In the genomic region with DNA sequence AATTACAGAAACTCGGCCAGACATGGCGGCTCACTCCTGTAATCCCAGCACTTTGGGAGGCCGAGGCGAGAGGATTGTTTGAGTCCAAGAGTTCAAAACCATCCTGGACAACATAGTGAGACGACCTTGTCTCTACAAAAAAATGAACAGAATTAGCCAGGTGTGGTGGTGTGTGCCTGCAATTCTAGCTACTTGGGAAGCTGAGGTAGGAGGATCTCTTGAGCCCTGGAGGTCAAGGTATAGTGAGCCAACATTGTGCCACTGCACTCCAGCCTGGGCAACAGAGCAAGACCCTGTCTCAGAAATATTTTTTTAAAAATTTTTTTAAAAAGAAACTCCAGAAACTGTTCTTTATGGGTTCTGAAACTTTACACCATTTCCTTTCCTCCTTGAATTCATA, we compare ENCODE assay signal across 19 cellular contexts.
"Had no signal": no experiment of that assay in that cellular context is flagged by ENCODE, and none has a peak within 500 bp of the region (broad histone marks: within the 10 kb centered on the region; RNA-seq: fewer than 3 reads in every experiment).

No MANE protein-coding gene starts in this region.

- H3K27me3 ChIP-seq: adrenal gland had no signal

- H3K27ac Mint-ChIP-seq: activated CD4-positive, alpha-beta T cell treated with anti-CD3 and anti-CD28 coated beads for 36 hours; activated naive CD8-positive, alpha-beta T cell treated with anti-CD3 and anti-CD28 coated beads, Interleukin-2, amount 10 ng/mL, durations not matched to agents 7 days and 5 days; T-cell had no signal

- ATAC-seq: activated CD4-positive, alpha-beta T cell treated with anti-CD3 and anti-CD28 coated beads for 36 hours; activated CD8-positive, alpha-beta T cell treated with anti-CD3 and anti-CD28 coated beads for 36 hours; T-cell had no signal

- H3K4me3 Mint-ChIP-seq: activated CD4-positive, alpha-beta T cell treated with anti-CD3 and anti-CD28 coated beads for 36 hours; activated CD8-positive, alpha-beta T cell treated with anti-CD3 and anti-CD28 coated beads for 36 hours; activated naive CD8-positive, alpha-beta T cell treated with anti-CD3 and anti-CD28 coated beads, Interleukin-2, amount 10 ng/mL, durations not matched to agents 7 days and 5 days; T-cell had no signal

- H3K4me3 ChIP-seq: adrenal gland had no signal

- DNase-seq: activated CD8-positive, alpha-beta memory T cell treated with anti-CD3 and anti-CD28 coated beads, Interleukin-2, amount 50 U/mL, for 4 hours; activated naive CD4-positive, alpha-beta T cell treated with anti-CD3 and anti-CD28 coated beads, Interleukin-2, amount 50 U/mL, for 16 hours; activated naive CD8-positive, alpha-beta T cell treated with anti-CD3 and anti-CD28 coated beads, Interleukin-2, amount 10 ng/mL, durations not matched to agents 7 days and 5 days; anterior cingulate cortex; caudate nucleus; NCI-H1092; NCI-H1417; NCI-H1930; NCI-H2171; NCI-H226; NCI-H526 treated with DMSO at 0.1 percent for 48 hours; NCI-H82; SHP77 treated with DMSO at 0.1 percent for 48 hours; T-cell; T-helper 2 cell; T1000 had no signal

- H3K27me3 Mint-ChIP-seq: activated CD4-positive, alpha-beta T cell treated with anti-CD3 and anti-CD28 coated beads for 36 hours; activated CD8-positive, alpha-beta T cell treated with anti-CD3 and anti-CD28 coated beads for 36 hours; activated naive CD8-positive, alpha-beta T cell treated with anti-CD3 and anti-CD28 coated beads, Interleukin-2, amount 10 ng/mL, durations not matched to agents 7 days and 5 days; T-cell had no signal

- H3K36me3 ChIP-seq: adrenal gland had no signal
